In the genomic region with DNA sequence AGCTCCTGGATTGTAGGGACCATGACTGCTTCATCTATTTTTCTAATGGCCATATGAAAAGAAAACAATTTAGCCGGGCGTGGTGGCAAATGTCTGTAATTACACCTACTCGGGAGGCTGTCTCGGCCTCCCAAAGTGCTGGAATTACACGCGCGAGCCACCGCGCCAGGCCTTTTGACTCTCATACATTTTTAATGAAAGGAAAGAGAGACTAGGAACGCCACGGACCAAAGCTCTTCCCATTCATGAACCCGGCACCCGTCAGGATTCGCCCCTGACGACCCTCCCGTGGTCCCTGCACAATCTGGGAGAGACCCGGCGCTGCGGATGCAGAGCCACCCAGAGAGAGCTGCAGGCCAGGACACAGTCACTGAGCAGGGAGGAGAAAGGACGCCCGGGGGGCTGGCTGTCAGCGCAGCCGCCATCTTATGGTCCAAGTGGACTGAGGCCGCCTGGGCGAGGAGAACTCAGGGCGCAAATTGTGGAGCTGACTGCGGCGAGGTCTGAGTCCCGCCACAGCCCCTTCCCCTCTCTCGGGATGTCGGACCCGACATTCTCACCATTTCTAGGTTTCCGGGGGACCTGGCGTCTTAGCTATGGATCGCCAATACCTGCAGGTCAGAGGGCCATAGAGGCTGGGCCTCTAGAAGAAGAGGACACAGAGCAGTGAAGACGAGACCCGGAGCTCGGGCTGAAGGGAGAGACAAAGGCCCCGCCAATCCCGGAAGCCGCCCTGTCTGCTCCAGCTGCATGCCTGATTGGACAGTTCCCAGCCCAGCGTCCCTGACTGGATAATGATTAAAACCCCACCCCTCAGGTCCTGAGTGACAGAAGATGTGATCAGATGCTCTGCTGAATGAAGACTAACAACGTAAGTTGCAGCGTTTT, we compare ENCODE assay signal across 8 cellular contexts. TPM values are rescaled to one million over a fixed set of nuclear protein-coding genes. Genes with fewer than 3 reads are reported as not detected.
DNase-seq lines count a peak whose midpoint lies in the region; ATAC-seq and TF ChIP-seq lines count a peak whose summit lies in the region.

A gene (minus strand): TSS at position 705 of the 888 bp plus-strand sequence. CDS start 142 bp downstream, at position 563.

- H3K27me3 Mint-ChIP-seq in activated naive CD8-positive, alpha-beta T cell treated with anti-CD3 and anti-CD28 coated beads, Interleukin-2, amount 50 U/mL, for 24 hours: no peaks in the 10 kb centered on the region

- peak; percentile 79 for DNase-seq in DMS153 treated with DMSO at 0.1 percent for 48 hours (lab: John Stamatoyannopoulos, UW; ENCODE audit: unreplicated experiment)
- peak; percentile 95 for DNase-seq in SK-N-DZ (ENCODE audit: low spot score)
- DNase-seq in activated naive CD8-positive, alpha-beta T cell treated with anti-CD3 and anti-CD28 coated beads, Interleukin-2, amount 50 U/mL, for 24 hours: peak; percentile 81
- peak; percentile 94 for DNase-seq in left cardiac atrium
- peak; percentile 89 for DNase-seq in prostate gland (ENCODE audit: low spot score)
- DNase-seq in ureter (ENCODE audit: low spot score): peak; percentile 92

- TF ChIP-seq CTCF in prostate gland (IDR thresholded peaks at IDR 0.05): no peak

- no peak for TF ChIP-seq EP300 in Ishikawa (IDR thresholded peaks at IDR 0.05; ENCODE audit: borderline replicate concordance)

- no peaks in the 10 kb centered on the region for H3K27me3 ChIP-seq in prostate gland (replicated peaks; ENCODE audit: insufficient read depth)

- no peaks in the 10 kb centered on the region for H3K9me3 ChIP-seq in prostate gland

- H3K9me3 Mint-ChIP-seq in activated naive CD8-positive, alpha-beta T cell treated with anti-CD3 and anti-CD28 coated beads, Interleukin-2, amount 50 U/mL, for 24 hours: peaks cover 11% of the 10 kb centered on the region

- intact Hi-C loops in left cardiac atrium (cut with DNase I) (no loop called here), prostate gland (cut with DNase I) (no loop called here)

- H3K36me3 Mint-ChIP-seq in activated naive CD8-positive, alpha-beta T cell treated with anti-CD3 and anti-CD28 coated beads, Interleukin-2, amount 50 U/mL, for 24 hours (ENCODE audit: low read depth): peaks cover 21% of the 10 kb centered on the region

- TF ChIP-seq POLR2A in prostate gland (IDR thresholded peaks at IDR 0.05): peak; percentile 53

- ATAC-seq in GM21447 (IDR thresholded peaks at IDR 0.05; ENCODE audit: unreplicated experiment) (peak; percentile 82), left cardiac atrium (peak; percentile 93 to 98)
- peak; percentile 96 for ATAC-seq in activated naive CD8-positive, alpha-beta T cell treated with anti-CD3 and anti-CD28 coated beads, Interleukin-2, amount 50 U/mL, for 24 hours

- H3K4me1 Mint-ChIP-seq in activated naive CD8-positive, alpha-beta T cell treated with anti-CD3 and anti-CD28 coated beads, Interleukin-2, amount 50 U/mL, for 24 hours: peaks cover 28% of the 10 kb centered on the region

- WGBS in prostate gland: under 1% methylated on average over 44 of the region's 44 CpGs

- H3K27ac Mint-ChIP-seq in activated naive CD8-positive, alpha-beta T cell treated with anti-CD3 and anti-CD28 coated beads, Interleukin-2, amount 50 U/mL, for 24 hours: peak within 1 kb of the TSS; percentile 79

- no peaks in the 10 kb centered on the region for H3K36me3 ChIP-seq in prostate gland

- H3K4me3 Mint-ChIP-seq in activated naive CD8-positive, alpha-beta T cell treated with anti-CD3 and anti-CD28 coated beads, Interleukin-2, amount 50 U/mL, for 24 hours: peak within 1 kb of the TSS; percentile 92

- H3K4me3 ChIP-seq in prostate gland: peak within 1 kb of the TSS; percentile 43 to 44

- peak within 1 kb of the TSS; percentile 37 to 59 for H3K27ac ChIP-seq in prostate gland

- H3K4me1 ChIP-seq in prostate gland (replicated peaks): no peaks in the 10 kb centered on the region

- no peak for TF ChIP-seq RAD21 in Ishikawa (IDR thresholded peaks at IDR 0.05; ENCODE audit: low read depth)

TF ChIP-seq in Ishikawa, 13 proteins besides CTCF, POLR2A, EP300 and RAD21:
- TF ChIP-seq NFIC (IDR thresholded peaks at IDR 0.05) (no peak), ZBTB7A (IDR thresholded peaks at IDR 0.05; ENCODE audit: low read depth) (peak; percentile 62; the same call in 1 of the 2 replicates), TAF1 (IDR thresholded peaks at IDR 0.05; ENCODE audit: low read depth) (peak; percentile 58; the same call in 1 of the 2 replicates), EGR1 (IDR thresholded peaks at IDR 0.05) (no peak), TCF12 (IDR thresholded peaks at IDR 0.05; ENCODE audit: low read depth) (peak; percentile 29; the same call in 1 of the 2 replicates), YY1 (IDR thresholded peaks at IDR 0.05; ENCODE audit: low read depth) (peak; percentile 81)

RNA-seq across cellular contexts. Expression of the gene that starts here (rescaled TPM):
- polyA plus RNA-seq in SK-N-DZ (2014; cell fraction: cytosol; rRNA removed): 5.1 and 5.3 TPM in 2 replicates
- 2.1 and 3.7 TPM in 2 replicates for polyA plus RNA-seq in SK-N-DZ (2014; cell fraction: nucleus; rRNA removed)
- total RNA-seq in left cardiac atrium (1 to 10 TPM in 1 of 2 donors, under 1 TPM in 1; 0.85 to 1.4 TPM), prostate gland (1 to 10 TPM; 2.0 to 3.2 TPM), ureter (6.8 TPM)

Comparison
In these comparisons a context has a peak if more than half of its experiments do, and no peak if none do; other contexts are left out.
1. Peak in every context shown above with its lines: DNase-seq, ATAC-seq, H3K4me3 ChIP-seq and H3K27ac ChIP-seq.